Comparison of ENCODE assay signal across 8 cellular contexts in the genomic region with DNA sequence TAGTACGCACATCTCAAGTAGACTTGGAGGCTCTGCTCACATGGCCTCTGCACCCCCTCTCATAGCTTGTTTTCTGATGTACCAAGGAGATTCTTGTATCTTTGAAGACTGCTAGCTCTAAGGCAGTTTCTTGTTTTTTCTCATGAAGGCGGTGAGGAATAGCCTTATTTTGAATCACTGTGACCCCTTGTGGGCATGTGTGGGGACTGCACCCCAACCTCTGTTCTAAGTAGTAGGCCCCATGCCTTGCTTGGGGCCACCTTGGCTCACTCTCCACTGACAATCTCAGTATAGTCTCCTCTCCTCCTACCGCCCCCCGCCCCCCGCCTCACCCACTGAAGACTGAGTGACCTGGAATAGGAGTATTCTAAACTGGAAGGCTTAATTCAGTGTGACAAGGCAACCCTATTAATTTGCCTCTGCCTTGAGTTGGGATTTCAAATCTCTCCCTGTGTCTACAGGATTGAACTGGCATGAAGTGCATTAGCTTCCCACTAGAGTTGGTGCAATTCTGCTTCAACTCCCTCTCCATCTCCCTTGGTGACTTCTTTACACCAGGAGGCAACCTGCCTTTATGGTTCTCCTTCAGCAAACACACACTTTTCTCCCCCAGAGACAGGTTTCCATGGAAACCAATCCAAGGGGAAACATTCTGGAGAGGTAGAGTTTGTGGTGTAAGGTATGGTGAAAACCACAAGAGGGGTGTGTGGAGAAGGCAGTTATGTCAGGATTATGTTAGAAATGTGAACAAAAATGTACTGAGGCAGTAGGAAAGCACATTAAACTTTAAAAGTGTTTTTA.
DNase-seq lines count a peak whose midpoint lies in the region; ATAC-seq, FAIRE-seq and TF ChIP-seq lines count a peak whose summit lies in the region.

No MANE protein-coding gene starts in this region.

- H4K20me1 ChIP-seq in H1 (replicated peaks in 1 of 2; ENCODE audit: control insufficient read depth in 1 of 2, insufficient read depth in 2 of 2, low read length in 2 of 2) = no peaks in the 10 kb centered on the region

- H2BK20ac ChIP-seq in H1 (ENCODE audit: low read length) = no peak overlapping the region

- no peaks in the 10 kb centered on the region for H3K27me3 ChIP-seq in Caco-2 (replicated peaks; ENCODE audit: control insufficient read depth, insufficient read depth, low read length)
- no peaks in the 10 kb centered on the region for H3K27me3 ChIP-seq in H1 (replicated peaks in 1 of 4; ENCODE audit: control insufficient read depth in 3 of 4, extremely low read depth in 1 of 4, insufficient read depth in 3 of 4, low read length in 3 of 4)

- intact Hi-C loops in Caco-2 (cut with micrococcal nuclease; ENCODE audit: unreplicated experiment) = loop anchor here (1.0 kb wide), 2 partner anchors 49 to 156 kb away; no protein-coding TSS in a partner anchor

- TF ChIP-seq POLR2A in H54 (IDR thresholded peaks at IDR 0.05; ENCODE audit: low read depth, low read length) (no peak), H1 (IDR thresholded peaks at IDR 0.05; ENCODE audit: control extremely low read depth in 1 of 2, low read depth in 2 of 2, low read length in 2 of 2) (no peak)

- no peak overlapping the region for H4K5ac ChIP-seq in H1 (ENCODE audit: insufficient read length, low read depth, low read length)

- peaks cover 30% of the 10 kb centered on the region for H3K9me3 Mint-ChIP-seq in Caco-2 (ENCODE audit: unreplicated experiment)

- no peak overlapping the region for H4K8ac ChIP-seq in H1 (ENCODE audit: extremely low read depth, insufficient read depth, low read length)

- H2AFZ ChIP-seq in H1 (ENCODE audit: low read length) = peak overlapping the region; percentile 69; the same call in 1 of the 2 replicates

- no peak overlapping the region for H2BK5ac ChIP-seq in H1 (ENCODE audit: low read depth, low read length)

- peaks cover 2% of the 10 kb centered on the region for H3K27me3 Mint-ChIP-seq in Caco-2 (ENCODE audit: insufficient read depth, unreplicated experiment)

- FAIRE-seq in H54 (lab: Jason Lieb, UNC) (peak; percentile 84), H1 (lab: Jason Lieb, UNC) (peak; percentile 94)

- peaks cover 13% of the 10 kb centered on the region for H3K9me3 ChIP-seq in Caco-2
- H3K9me3 ChIP-seq in H1 (ENCODE audit: insufficient read depth in 2 of 2, low read depth in 1 of 2, low read length in 1 of 2) = peaks cover 13 to 14% of the 10 kb centered on the region in 2 experiments

- H3K4me3 ChIP-seq in Caco-2 (ENCODE audit: low read depth, low read length) (no peak overlapping the region), H1 (ENCODE audit: extremely low read depth in 1 of 4, insufficient read depth in 2 of 4, low read depth in 3 of 4, low read length in 4 of 4) (no peak overlapping the region)

- H2BK15ac ChIP-seq in H1 (ENCODE audit: low read length) = no peak overlapping the region

- CTCF ChIA-PET in Caco-2 (lab: Charles Lee) = interaction anchor here (0.6 to 0.7 kb wide), 4 partner anchors 13 to 75 kb away, joined by 3 to 4 read pairs (median 3); no protein-coding TSS in a partner anchor
- CTCF ChIA-PET in H1 (lab: Charles Lee; ENCODE audit: partially characterized antibody) = interaction anchor here (0.6 to 3.1 kb wide), 42 partner anchors 13 to 875 kb away, joined by 3 to 14 read pairs (median 4); a partner anchor contains a TSS

- H4K91ac ChIP-seq in H1 (replicated peaks; ENCODE audit: insufficient read length, low read length) = no peak overlapping the region

- no peak overlapping the region for H2AK5ac ChIP-seq in H1 (ENCODE audit: low read depth, low read length)

- H3K56ac ChIP-seq in H1 (replicated peaks; ENCODE audit: insufficient read length, low read depth, low read length) = no peak overlapping the region

- no peaks in the 10 kb centered on the region for H3K79me1 ChIP-seq in H1 (ENCODE audit: low read depth, low read length)

- no TSS peak for BruUV-seq in Caco-2 (replicated peaks; lab: Mats Ljungman, UMichigan)

- H3K4ac ChIP-seq in H1 (replicated peaks; ENCODE audit: insufficient read length, low read depth, low read length) = no peak overlapping the region

- H3K36me3 Mint-ChIP-seq in Caco-2 (ENCODE audit: insufficient read depth, unreplicated experiment) = no peaks in the 10 kb centered on the region

- H3K18ac ChIP-seq in H1 (ENCODE audit: extremely low read depth, low read length) = no peak overlapping the region

- H3K9ac ChIP-seq in H1 (replicated peaks in 1 of 4; ENCODE audit: extremely low read depth in 1 of 4, low read depth in 3 of 4, low read length in 3 of 4) = no peak overlapping the region

- no peak overlapping the region for H3K4me2 ChIP-seq in H1 (ENCODE audit: insufficient read depth in 1 of 2, low read depth in 2 of 2, low read length in 2 of 2)

- no peak for ATAC-seq in HG03108 (IDR thresholded peaks at IDR 0.05; ENCODE audit: unreplicated experiment)

- H3K14ac ChIP-seq in H1 (ENCODE audit: insufficient read length) = no peak overlapping the region

- H3K27ac ChIP-seq in H1 (ENCODE audit: low read depth, low read length) = no peak overlapping the region

- H2BK12ac ChIP-seq in H1 (ENCODE audit: low read depth, low read length) = no peak overlapping the region

- H3K23me2 ChIP-seq in H1 (ENCODE audit: low read depth, low read length) = no peaks in the 10 kb centered on the region

- H3K23ac ChIP-seq in H1 (ENCODE audit: insufficient read length) = no peak overlapping the region

- H2BK120ac ChIP-seq in H1 (replicated peaks; ENCODE audit: low read depth, low read length) = no peak overlapping the region

- peak; percentile 80 to 84 for TF ChIP-seq RAD21 in H1 (IDR thresholded peaks at IDR 0.05 in 1 of 2, conservative IDR thresholded peaks at IDR 0.05 in 1 of 2; ENCODE audit: low read depth in 2 of 2, low read length in 2 of 2)

- 20% methylated on average over 5 of the region's 5 CpGs; no CpG with 5 or more reads in 1 of the 2 experiments for WGBS in H1 (ENCODE audit: extremely low coverage in 1 of 2, insufficient coverage in 1 of 2, insufficient read length in 1 of 2, insufficient replicate concordance in 2 of 2, low coverage in 1 of 2, low lambda C conversion rate in 2 of 2, missing lambda C conversion rate in 1 of 2), 2 experiments

- H3K79me2 ChIP-seq in H1 (ENCODE audit: control insufficient read depth in 1 of 2, insufficient read depth in 2 of 2, low read length in 2 of 2) = no peaks in the 10 kb centered on the region

- H3K36me3 ChIP-seq in Caco-2 (ENCODE audit: control insufficient read depth, insufficient read depth, low read length) = no peaks in the 10 kb centered on the region
- no peaks in the 10 kb centered on the region for H3K36me3 ChIP-seq in H1 (ENCODE audit: control insufficient read depth in 2 of 4, insufficient read depth in 4 of 4, low read length in 3 of 4)

- no peak overlapping the region for H3K4me3 Mint-ChIP-seq in Caco-2 (ENCODE audit: unreplicated experiment)

- no peak overlapping the region for H3K27ac Mint-ChIP-seq in Caco-2 (ENCODE audit: unreplicated experiment)

- H3K4me1 ChIP-seq in Caco-2 = no peaks in the 10 kb centered on the region
- H3K4me1 ChIP-seq in H1 (replicated peaks in 1 of 4; ENCODE audit: control insufficient read depth in 3 of 4, insufficient read depth in 4 of 4, low read length in 3 of 4) = no peaks in the 10 kb centered on the region

- peak; percentile 55 to 68 for TF ChIP-seq CTCF in Caco-2 (IDR thresholded peaks at IDR 0.05; ENCODE audit: insufficient read depth in 1 of 2, low read depth in 1 of 2, low read length in 1 of 2, severe bottlenecking in 1 of 2, unreplicated experiment in 1 of 2)
- peak; percentile 70 to 85 (median 75) for TF ChIP-seq CTCF in H1 (IDR thresholded peaks at IDR 0.05; ENCODE audit: control extremely low read depth in 1 of 3, insufficient read depth in 1 of 3, low read depth in 1 of 3, low read length in 3 of 3)

- no peak for TF ChIP-seq EP300 in H1 (IDR thresholded peaks at IDR 0.05; ENCODE audit: borderline replicate concordance in 1 of 2, low read depth in 2 of 2, low read length in 2 of 2)

- no peaks in the 10 kb centered on the region for H3K4me1 Mint-ChIP-seq in Caco-2 (ENCODE audit: low read depth, unreplicated experiment)

- POLR2A ChIA-PET in Caco-2 (lab: Charles Lee) = no interaction called here
- POLR2A ChIA-PET in H1 (lab: Charles Lee; ENCODE audit: partially characterized antibody) = no interaction called here

- DNase-seq in Caco-2 = peak; percentile 51 to 61
- DNase-seq in H54 (ENCODE audit: insufficient read length, low spot score) = peak; percentile 49
- peak; percentile 28 for DNase-seq in NCI-H2196 (lab: John Stamatoyannopoulos, UW; ENCODE audit: unreplicated experiment)
- peak; percentile 21 to 59 for DNase-seq in activated CD4-positive, alpha-beta T cell treated with anti-CD3 and anti-CD28 coated beads, Interleukin-2, amount 50 U/mL, for 24 hours (ENCODE audit: low read depth in 1 of 2, low spot score in 1 of 2)
- peak; percentile 49 to 87 for DNase-seq in H1 (ENCODE audit: low read depth in 1 of 2, low spot score in 2 of 2)
- peak; percentile 4 for DNase-seq in midbrain (lab: John Stamatoyannopoulos, UW)
- DNase-seq in stimulated activated CD8-positive, alpha-beta memory T cell treated with anti-CD3 and anti-CD28 coated beads, Interleukin-4, amount 100 ng/mL, for 48 hours = peak; percentile 77

TF ChIP-seq in H1, 55 proteins besides CTCF, POLR2A, EP300 and RAD21:
- TF ChIP-seq POU5F1 (IDR thresholded peaks at IDR 0.05; ENCODE audit: low read depth, low read length) (no peak), SP2 (IDR thresholded peaks at IDR 0.05; ENCODE audit: low read length) (no peak), PHF8 (conservative IDR thresholded peaks at IDR 0.05; ENCODE audit: low read depth, low read length) (no peak), CBX8 (IDR thresholded peaks at IDR 0.05; ENCODE audit: borderline replicate concordance, low read depth, low read length) (no peak), CHD1 (IDR thresholded peaks at IDR 0.05; ENCODE audit: low read depth, low read length) (no peak), KDM4A (IDR thresholded peaks at IDR 0.05; ENCODE audit: low read depth, low read length, severe bottlenecking) (no peak), SAP30 (IDR thresholded peaks at IDR 0.05; ENCODE audit: insufficient read depth, insufficient replicate concordance, low read length) (no peak), KDM1A (IDR thresholded peaks at IDR 0.05; ENCODE audit: borderline replicate concordance, low read length) (no peak), ASH2L (IDR thresholded peaks at IDR 0.05; ENCODE audit: low read length) (no peak)

Comparison
In these comparisons a context has a peak if more than half of its experiments do, and no peak if none do; other contexts are left out.
1. DNase-seq: peak in every context shown above with its lines; median percentile 77 in stimulated activated CD8-positive, alpha-beta memory T cell treated with anti-CD3 and anti-CD28 coated beads, Interleukin-4, amount 100 ng/mL, for 48 hours; 68 in H1; 56 in Caco-2; 49 in H54; 40 in activated CD4-positive, alpha-beta T cell treated with anti-CD3 and anti-CD28 coated beads, Interleukin-2, amount 50 U/mL, for 24 hours; 28 in NCI-H2196; 4 in midbrain.